ENCODE assay signal across 21 cellular contexts in genomic region chr4:127364397-127364796, GRCh38.
"Had no signal": no experiment of that assay in that cellular context is flagged by ENCODE, and none has a peak within 500 bp of the region (broad histone marks: within the 10 kb centered on the region; RNA-seq: fewer than 3 reads in every experiment).

No MANE protein-coding gene starts in this region.

- DNase-seq: dorsolateral prefrontal cortex; effector CD4-positive, alpha-beta T cell; foreskin fibroblast; gastrocnemius medialis; head of caudate nucleus; left ventricle myocardium superior; lower lobe of right lung; naive B cell; nucleus accumbens; stimulated activated CD4-positive, alpha-beta T cell treated with anti-CD3 and anti-CD28 coated beads, Interleukin-2, amount 100 ng/mL, for 24 hours; stimulated activated CD4-positive, alpha-beta T cell treated with anti-CD3 and anti-CD28 coated beads, Interleukin-4, amount 100 ng/mL, for 24 hours; stimulated activated naive CD4-positive, alpha-beta T cell treated with Interleukin-2 at 50 U/mL for 16 hours; stomach; thyroid gland; trophoblast cell had no signal

- H3K27ac ChIP-seq: dorsolateral prefrontal cortex, epithelial cell of prostate, gastrocnemius medialis, lower lobe of right lung, prostate gland, right atrium auricular region, stomach, thyroid gland had no signal

- H3K4me1 ChIP-seq: gastrocnemius medialis, lower lobe of right lung, prostate gland, right atrium auricular region, thyroid gland had no signal

- H3K27me3 ChIP-seq: gastrocnemius medialis, right atrium auricular region, stomach, thyroid gland had no signal

- H3K36me3 ChIP-seq: gastrocnemius medialis, lower lobe of right lung, prostate gland, right atrium auricular region, stomach, thyroid gland had no signal

- FAIRE-seq: colon, keratinocyte had no signal

- H3K9me3 ChIP-seq: gastrocnemius medialis, lower lobe of right lung, prostate gland, right atrium auricular region, stomach, thyroid gland had no signal

- H3K4me2 ChIP-seq: smooth muscle cell had no signal

- H3K4me3 ChIP-seq: dorsolateral prefrontal cortex, gastrocnemius medialis, lower lobe of right lung, prostate gland, right atrium auricular region, smooth muscle cell, stomach, thyroid gland had no signal
